Comparison of ENCODE assay signal across 25 cellular contexts in genomic region chrX:112163916-112164315, GRCh38.
DNase-seq lines count a peak whose midpoint lies in the region; ATAC-seq, FAIRE-seq and TF ChIP-seq lines count a peak whose summit lies in the region.
"Had no signal": no experiment of that assay in that cellular context is flagged by ENCODE, and none has a peak within 500 bp of the region (broad histone marks: within the 10 kb centered on the region; RNA-seq: fewer than 3 reads in every experiment).

No MANE protein-coding gene starts in this region.

- no peaks in the 10 kb centered on the region for H3K4me1 Mint-ChIP-seq in astrocyte (ENCODE audit: low read depth, unreplicated experiment)
- no peaks in the 10 kb centered on the region for H3K4me1 Mint-ChIP-seq in activated CD4-positive, alpha-beta T cell treated with anti-CD3 and anti-CD28 coated beads for 36 hours
- H3K4me1 Mint-ChIP-seq: B cell, CD14-positive monocyte had no signal

- H3K4me2 ChIP-seq in astrocyte (ENCODE audit: low read length), result no peak overlapping the region
- H3K4me2 ChIP-seq in smooth muscle cell, result peak overlapping the region; percentile 33

- no peaks in the 10 kb centered on the region for H3K36me3 ChIP-seq in astrocyte (ENCODE audit: insufficient read depth, low read length)
- no peaks in the 10 kb centered on the region for H3K36me3 ChIP-seq in smooth muscle cell (ENCODE audit: low read depth)
- H3K36me3 ChIP-seq: SJSA1 had no signal

- H3K27ac Mint-ChIP-seq in astrocyte (ENCODE audit: unreplicated experiment), result no peak overlapping the region
- H3K27ac Mint-ChIP-seq in activated CD4-positive, alpha-beta T cell treated with anti-CD3 and anti-CD28 coated beads for 36 hours, result no peak overlapping the region
- H3K27ac Mint-ChIP-seq: B cell, CD14-positive monocyte had no signal

- no peaks in the 10 kb centered on the region for H3K79me2 ChIP-seq in astrocyte (ENCODE audit: insufficient read depth, low read length)
- no peaks in the 10 kb centered on the region for H3K79me2 ChIP-seq in smooth muscle cell (ENCODE audit: low read depth)

- CTCF ChIA-PET in activated CD4-positive, alpha-beta T cell treated with anti-CD3 and anti-CD28 coated beads for 36 hours (lab: Charles Lee), result no interaction called here
- CTCF ChIA-PET in GM10248 (lab: Yijun Ruan, JAX), result no interaction called here

- H3K4me1 ChIP-seq in astrocyte (ENCODE audit: insufficient read depth, low read length) (no peaks in the 10 kb centered on the region), smooth muscle cell (ENCODE audit: low read depth) (peaks cover 8% of the 10 kb centered on the region)
- H3K4me1 ChIP-seq: SJSA1 had no signal

- no peaks in the 10 kb centered on the region for H3K36me3 Mint-ChIP-seq in astrocyte (ENCODE audit: low read depth, unreplicated experiment)
- no peaks in the 10 kb centered on the region for H3K36me3 Mint-ChIP-seq in activated CD4-positive, alpha-beta T cell treated with anti-CD3 and anti-CD28 coated beads for 36 hours (ENCODE audit: low read depth)
- H3K36me3 Mint-ChIP-seq: CD14-positive monocyte had no signal

- peak; percentile 45 for DNase-seq in AG20443 (ENCODE audit: low spot score)
- peak; percentile 11 for DNase-seq in HS-5 (ENCODE audit: low read depth)
- DNase-seq in astrocyte (ENCODE audit: low read depth), result peak; percentile 56
- DNase-seq in smooth muscle cell (lab: John Stamatoyannopoulos, UW; ENCODE audit: unreplicated experiment), result peak; percentile 1
- no peak for DNase-seq in activated CD4-positive, alpha-beta T cell treated with anti-CD3 and anti-CD28 coated beads for 36 hours
- no peak for DNase-seq in GF-D8 (lab: John Stamatoyannopoulos, UW)
- DNase-seq in GM10248 (ENCODE audit: extremely low spot score), result no peak
- DNase-seq: EL, H7, KBM-7, MV-4-11, NCI-H1105 treated with DMSO at 0.1 percent for 48 hours, NCI-H1694, NCI-H2081, NCI-H2171, NCI-H345, NCI-H524, OCI-M1, T-helper 1 cell had no signal

- H3K27me3 ChIP-seq in astrocyte (ENCODE audit: insufficient read depth, low read length) (no peaks in the 10 kb centered on the region), smooth muscle cell (ENCODE audit: low read depth) (no peaks in the 10 kb centered on the region)
- H3K27me3 ChIP-seq: SJSA1 had no signal

- POLR2A ChIA-PET in activated CD4-positive, alpha-beta T cell treated with anti-CD3 and anti-CD28 coated beads for 36 hours (lab: Charles Lee), result no interaction called here
- POLR2A ChIA-PET in GM10248 (lab: Yijun Ruan, JAX), result no interaction called here

- no peak overlapping the region for H2AFZ ChIP-seq in astrocyte (ENCODE audit: low read depth, low read length)
- H2AFZ ChIP-seq in smooth muscle cell (ENCODE audit: low read depth), result no peak overlapping the region

- no peak for ATAC-seq in activated CD4-positive, alpha-beta T cell treated with anti-CD3 and anti-CD28 coated beads for 36 hours
- ATAC-seq: HepG2, Right ventricle myocardium inferior had no signal

- WGBS in smooth muscle cell (ENCODE audit: low lambda C conversion rate), result 16% methylated on average over 3 of the region's 3 CpGs

- TF ChIP-seq CTCF in astrocyte (IDR thresholded peaks at IDR 0.05; ENCODE audit: insufficient read depth, low read depth, low read length) (no peak), smooth muscle cell (IDR thresholded peaks at IDR 0.05; ENCODE audit: borderline replicate concordance, insufficient read depth, poor library complexity, severe bottlenecking) (no peak), GM10248 (IDR thresholded peaks at IDR 0.05; ENCODE audit: control extremely low read depth, extremely low read depth, low read depth, missing control alignments) (no peak)

- intact Hi-C loops in activated CD4-positive, alpha-beta T cell treated with anti-CD3 and anti-CD28 coated beads for 36 hours (cut with DNase I, micrococcal nuclease), result no loop called here

- no peaks in the 10 kb centered on the region for H3K27me3 Mint-ChIP-seq in astrocyte (ENCODE audit: low read depth, unreplicated experiment)
- no peaks in the 10 kb centered on the region for H3K27me3 Mint-ChIP-seq in activated CD4-positive, alpha-beta T cell treated with anti-CD3 and anti-CD28 coated beads for 36 hours
- H3K27me3 Mint-ChIP-seq: B cell had no signal

- no peak overlapping the region for H3K4me3 Mint-ChIP-seq in astrocyte (ENCODE audit: unreplicated experiment)
- no peak overlapping the region for H3K4me3 Mint-ChIP-seq in activated CD4-positive, alpha-beta T cell treated with anti-CD3 and anti-CD28 coated beads for 36 hours
- H3K4me3 Mint-ChIP-seq: B cell, CD14-positive monocyte had no signal

- H4K20me1 ChIP-seq in astrocyte (ENCODE audit: insufficient read depth, low read length), result no peaks in the 10 kb centered on the region
- H4K20me1 ChIP-seq in smooth muscle cell (ENCODE audit: low read depth), result no peaks in the 10 kb centered on the region

- H3F3A ChIP-seq in smooth muscle cell (ENCODE audit: low read depth), result no peaks in the 10 kb centered on the region

- H3K9me3 ChIP-seq in astrocyte (ENCODE audit: insufficient read depth, low read depth, low read length) (no peaks in the 10 kb centered on the region), smooth muscle cell (replicated peaks; ENCODE audit: low read depth) (no peaks in the 10 kb centered on the region)
- H3K9me3 ChIP-seq: SJSA1 had no signal

- H3K27ac ChIP-seq in astrocyte (ENCODE audit: low read depth, low read length) (no peak overlapping the region), smooth muscle cell (ENCODE audit: low read depth) (no peak overlapping the region)
- H3K27ac ChIP-seq: SJSA1 had no signal

- H3K9ac ChIP-seq in astrocyte (ENCODE audit: low read length), result no peak overlapping the region
- H3K9ac ChIP-seq in smooth muscle cell (ENCODE audit: low read depth), result no peak overlapping the region

- no peak overlapping the region for H3K4me3 ChIP-seq in astrocyte (ENCODE audit: insufficient read depth, low read depth, low read length)
- H3K4me3 ChIP-seq in smooth muscle cell, result no peak overlapping the region
- H3K4me3 ChIP-seq: SJSA1 had no signal

- H3K9me3 Mint-ChIP-seq in astrocyte (ENCODE audit: unreplicated experiment), result peaks cover 3% of the 10 kb centered on the region
- no peaks in the 10 kb centered on the region for H3K9me3 Mint-ChIP-seq in activated CD4-positive, alpha-beta T cell treated with anti-CD3 and anti-CD28 coated beads for 36 hours (ENCODE audit: low read depth)

- peak; percentile 97 for FAIRE-seq in astrocyte (lab: Jason Lieb, UNC)
- FAIRE-seq: GM12891, HepG2 had no signal

Comparison
In these comparisons a context has a peak if more than half of its experiments do, and no peak if none do; other contexts are left out.
1. DNase-seq: peak in AG20443 (single experiment), HS-5 (single experiment), astrocyte (single experiment) and smooth muscle cell (single experiment); none in activated CD4-positive, alpha-beta T cell treated with anti-CD3 and anti-CD28 coated beads for 36 hours (single experiment), GF-D8 (single experiment) and GM10248 (single experiment).